17 cellular contexts compared by ENCODE assay signal in genomic region chr2:65613968-65614555, GRCh38.
DNase-seq lines count a peak whose midpoint lies in the region; ATAC-seq, FAIRE-seq and TF ChIP-seq lines count a peak whose summit lies in the region.
"Had no signal": no experiment of that assay in that cellular context is flagged by ENCODE, and none has a peak within 500 bp of the region (broad histone marks: within the 10 kb centered on the region; RNA-seq: fewer than 3 reads in every experiment).

No MANE protein-coding gene starts in this region.

- no peak overlapping the region for H3K4me3 ChIP-seq in GM23338
- no peak overlapping the region for H3K4me3 ChIP-seq in GM12878
- H3K4me3 ChIP-seq in mesendoderm (ENCODE audit: low read length) = no peak overlapping the region
- H3K4me3 ChIP-seq: SJSA1 had no signal

- H3K36me3 ChIP-seq in GM23338 (ENCODE audit: insufficient read depth) (no peaks in the 10 kb centered on the region), GM12878 (ENCODE audit: control insufficient read depth in 2 of 2, insufficient read depth in 2 of 2, low read length in 1 of 2) (no peaks in the 10 kb centered on the region), mesendoderm (ENCODE audit: control insufficient read depth, insufficient read depth, low read length) (no peaks in the 10 kb centered on the region)
- H3K36me3 ChIP-seq: SJSA1 had no signal

- H3K27me3 ChIP-seq in GM23338 (ENCODE audit: insufficient read depth) (no peaks in the 10 kb centered on the region), GM12878 (replicated peaks in 1 of 2; ENCODE audit: control insufficient read depth in 2 of 2, insufficient read depth in 2 of 2, low read length in 1 of 2) (no peaks in the 10 kb centered on the region), mesendoderm (ENCODE audit: insufficient read depth, low read length, poor library complexity) (no peaks in the 10 kb centered on the region)
- H3K27me3 ChIP-seq: SJSA1 had no signal

- POLR2A ChIA-PET in GM12878 (lab: Charles Lee) = no interaction called here

- no peak for TF ChIP-seq RAD21 in GM12878 (IDR thresholded peaks at IDR 0.05; ENCODE audit: insufficient read depth, low read depth, low read length)

- H4K20me1 ChIP-seq in GM23338 (replicated peaks; ENCODE audit: insufficient read depth) (no peaks in the 10 kb centered on the region), GM12878 (ENCODE audit: control insufficient read depth, insufficient read depth) (no peaks in the 10 kb centered on the region)

- H2BK15ac ChIP-seq in mesendoderm (replicated peaks; ENCODE audit: low read depth) = no peak overlapping the region

- in situ Hi-C loops in GM12878 (cut with MboI) = no loop called here
- in situ Hi-C loops in KBM-7 (cut with MboI; ENCODE audit: low pct_unique_long_range_greater_than_20kb, low sequenced_read_pairs) = no loop called here

- FAIRE-seq in GM12878 (lab: Jason Lieb, UNC) = no peak

- TF ChIP-seq EP300 in GM12878 (IDR thresholded peaks at IDR 0.05; ENCODE audit: borderline replicate concordance in 1 of 2, control insufficient read depth in 1 of 2, low read depth in 2 of 2, low read length in 2 of 2) = no peak

- H3K9me2 ChIP-seq in GM23338 (ENCODE audit: insufficient read depth) = no peaks in the 10 kb centered on the region

- no peak overlapping the region for H3K4me3 Mint-ChIP-seq in GM23338
- H3K4me3 Mint-ChIP-seq: CD4-positive, CD25-positive, alpha-beta regulatory T cell had no signal

- RAD21 ChIA-PET in GM12878 (lab: Charles Lee; ENCODE audit: unreplicated experiment) = interaction anchor here (0.9 kb wide), 1 partner anchor 23 kb away, joined by 3 read pairs; no protein-coding TSS in a partner anchor

- CTCF ChIA-PET in GM12878 (lab: Yijun Ruan, JAX) = interaction anchor here (1.3 kb wide), 1 partner anchor 9 kb away, joined by 3 read pairs; no protein-coding TSS in a partner anchor

- no TSS peak for BruUV-seq in GM12878 (replicated peaks; lab: Mats Ljungman, UMichigan)

- H3K9me3 ChIP-seq in GM12878 (replicated peaks; ENCODE audit: control insufficient read depth, insufficient read depth, low read length) = no peaks in the 10 kb centered on the region

- H3K9ac ChIP-seq in GM12878 (ENCODE audit: control insufficient read depth, insufficient read depth, low read length) = no peak overlapping the region
- H3K9ac ChIP-seq in mesendoderm (ENCODE audit: low read length) = no peak overlapping the region

- no peak overlapping the region for H3K4ac ChIP-seq in mesendoderm (ENCODE audit: low read depth, low read length)

- no peaks in the 10 kb centered on the region for H3K9me3 Mint-ChIP-seq in GM23338

- no peak overlapping the region for H3K27ac Mint-ChIP-seq in GM23338
- H3K27ac Mint-ChIP-seq: CD4-positive, CD25-positive, alpha-beta regulatory T cell had no signal

- H3K36me3 Mint-ChIP-seq in GM23338 (ENCODE audit: low read depth) = no peaks in the 10 kb centered on the region
- H3K36me3 Mint-ChIP-seq: CD4-positive, CD25-positive, alpha-beta regulatory T cell had no signal

- no peaks in the 10 kb centered on the region for H3K79me2 ChIP-seq in GM23338 (replicated peaks; ENCODE audit: insufficient read depth)
- no peaks in the 10 kb centered on the region for H3K79me2 ChIP-seq in GM12878 (ENCODE audit: control insufficient read depth, insufficient read depth, low read length)
- H3K79me2 ChIP-seq in mesendoderm (ENCODE audit: control insufficient read depth, insufficient read depth, low read length) = no peaks in the 10 kb centered on the region

- 24% methylated on average over 3 of the region's 3 CpGs for WGBS in GM12878 (ENCODE audit: insufficient coverage, insufficient replicate concordance, low lambda C conversion rate, missing lambda C conversion rate)
- no CpG with 5 or more reads among the region's 3 CpGs for WGBS in mesendoderm (ENCODE audit: extremely low coverage, insufficient coverage, low lambda C conversion rate)

- H2BK5ac ChIP-seq in mesendoderm (ENCODE audit: low read length) = no peak overlapping the region

- no peak overlapping the region for H4K5ac ChIP-seq in mesendoderm (ENCODE audit: low read length)

- TF ChIP-seq POLR2A in GM12878 (IDR thresholded peaks at IDR 0.05; ENCODE audit: low read depth, low read length) = no peak

- SMC1A ChIA-PET in GM12878 (lab: Charles Lee; ENCODE audit: uncharacterized antibody, unreplicated experiment) = interaction anchor here (1.2 kb wide), 1 partner anchor 505 kb away, joined by 3 read pairs; no protein-coding TSS in a partner anchor

- H3K4me2 ChIP-seq in GM23338 (no peak overlapping the region), GM12878 (ENCODE audit: control insufficient read depth, insufficient read depth) (no peak overlapping the region), mesendoderm (ENCODE audit: low read length) (no peak overlapping the region)

- H3F3A ChIP-seq in GM23338 (replicated peaks; ENCODE audit: low read depth) = no peaks in the 10 kb centered on the region

- no peak overlapping the region for H3K56ac ChIP-seq in mesendoderm (ENCODE audit: low read length)

- TF ChIP-seq CTCF in GM23338 (conservative IDR thresholded peaks at IDR 0.05; ENCODE audit: low read depth in 2 of 2) = no peak
- no peak for TF ChIP-seq CTCF in GM12878 (IDR thresholded peaks at IDR 0.05 in 2 of 3, conservative IDR thresholded peaks at IDR 0.05 in 1 of 3; ENCODE audit: control insufficient read depth in 2 of 3, extremely low read depth in 1 of 3, insufficient read depth in 1 of 3, low read depth in 3 of 3, low read length in 3 of 3)

- H2AFZ ChIP-seq in GM23338 (0 out of 2 replicates have a peak overlapping the region, but pooled peaks have one; percentile 1), GM12878 (ENCODE audit: control insufficient read depth, low read depth, low read length) (no peak overlapping the region)

- H3K4me1 ChIP-seq in GM23338 (ENCODE audit: insufficient read depth) (peaks cover 11% of the 10 kb centered on the region; the same call in 1 of the 2 replicates), GM12878 (ENCODE audit: control insufficient read depth, insufficient read depth, low read length) (no peaks in the 10 kb centered on the region), mesendoderm (ENCODE audit: control insufficient read depth, low read depth, low read length) (no peaks in the 10 kb centered on the region)
- H3K4me1 ChIP-seq: SJSA1 had no signal

- no peaks in the 10 kb centered on the region for H3K79me1 ChIP-seq in mesendoderm (ENCODE audit: low read length)

- H4K8ac ChIP-seq in mesendoderm (ENCODE audit: low read depth, low read length) = no peak overlapping the region

- intact Hi-C loops in GM12878 (cut with micrococcal nuclease; ENCODE audit: unreplicated experiment) = no loop called here

- no peak overlapping the region for H3K23ac ChIP-seq in mesendoderm (ENCODE audit: low read length)

- H2BK120ac ChIP-seq in mesendoderm (ENCODE audit: low read depth, low read length) = no peak overlapping the region

- ATAC-seq in GM23338 = no peak
- no peak for ATAC-seq in GM12878
- no peak for ATAC-seq in GM19467 (IDR thresholded peaks at IDR 0.05; ENCODE audit: unreplicated experiment)

- H3K18ac ChIP-seq in mesendoderm (ENCODE audit: low read length) = no peak overlapping the region

- no peaks in the 10 kb centered on the region for H3K27me3 Mint-ChIP-seq in GM23338 (ENCODE audit: insufficient read depth, low read depth, poor library complexity)

- H3K4me1 Mint-ChIP-seq in GM23338 = peaks cover 18% of the 10 kb centered on the region
- H3K4me1 Mint-ChIP-seq: CD4-positive, CD25-positive, alpha-beta regulatory T cell had no signal

- peak; percentile 38 for DNase-seq in GM23338 (ENCODE audit: low spot score)
- DNase-seq in MV-4-11 (lab: John Stamatoyannopoulos, UW) = peak; percentile 56
- DNase-seq in GM12878 (ENCODE audit: low read depth, low spot score) = no peak
- DNase-seq in mesendoderm = peak; percentile 49
- DNase-seq in activated CD4-positive, alpha-beta T cell treated with anti-CD3 and anti-CD28 coated beads for 48 hours = no peak
- DNase-seq in KBM-7 = no peak
- DNase-seq: CD4-positive, CD25-positive, alpha-beta regulatory T cell; COR-L47; DMS79 treated with DMSO at 0.1 percent for 48 hours; NCI-H1694; NCI-H2081; NCI-H2171; NCI-H524 treated with DMSO at 0.1 percent for 48 hours; NCI-H82; T-helper 9 cell had no signal

- no peak overlapping the region for H2AK5ac ChIP-seq in mesendoderm (ENCODE audit: low read length)

- H3K27ac ChIP-seq in GM23338 (ENCODE audit: low read depth) (no peak overlapping the region), GM12878 (ENCODE audit: control insufficient read depth, insufficient read depth) (no peak overlapping the region), mesendoderm (ENCODE audit: low read depth, low read length) (no peak overlapping the region)
- H3K27ac ChIP-seq: SJSA1 had no signal

TF ChIP-seq in GM23338, 12 proteins besides CTCF, POLR2A, EP300 and RAD21:
- TF ChIP-seq EZH2 (IDR thresholded peaks at IDR 0.05; ENCODE audit: low read depth, unreplicated experiment) = no peak

TF ChIP-seq in GM12878, 131 proteins besides CTCF, POLR2A, EP300 and RAD21:
- TF ChIP-seq SPI1 (IDR thresholded peaks at IDR 0.05; ENCODE audit: borderline replicate concordance, insufficient read depth, low read depth, low read length) (peak; percentile 56; the same call in 1 of the 2 replicates), IRF5 (IDR thresholded peaks at IDR 0.05; ENCODE audit: borderline replicate concordance) (no peak), SRF (IDR thresholded peaks at IDR 0.05; ENCODE audit: low read depth in 2 of 2, low read length in 2 of 2) (0 out of 4 replicates have a peak, but pooled peaks of 1 of the 2 experiments have one; percentile 62)

Comparison
In these comparisons a context has a peak if more than half of its experiments do, and no peak if none do; other contexts are left out.
1. DNase-seq: peak in GM23338 (single experiment), MV-4-11 (single experiment) and mesendoderm (single experiment); none in GM12878 (single experiment), activated CD4-positive, alpha-beta T cell treated with anti-CD3 and anti-CD28 coated beads for 48 hours (single experiment) and KBM-7 (single experiment).